Comparison of ENCODE assay signal across 1 cellular context in the genomic region with DNA sequence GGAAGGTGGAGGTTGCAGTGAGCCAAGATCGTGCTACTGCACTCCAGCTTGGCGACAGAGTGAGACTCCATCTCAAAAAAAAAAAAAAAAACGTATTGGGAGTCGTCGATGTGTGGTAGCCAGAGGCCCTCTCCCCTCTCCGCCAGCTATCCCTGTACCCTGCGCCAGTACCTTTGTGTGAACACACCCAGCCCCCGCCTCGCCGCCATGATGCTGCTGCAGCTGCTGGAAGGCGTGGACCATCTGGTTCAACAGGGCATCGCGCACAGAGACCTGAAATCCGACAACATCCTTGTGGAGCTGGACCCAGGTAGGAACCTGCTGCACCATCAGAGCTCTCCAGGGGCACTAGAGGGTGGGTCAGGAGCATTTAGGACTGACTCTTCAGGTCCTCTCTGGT.
TF ChIP-seq lines count a peak whose summit lies in the region.

No MANE protein-coding gene starts in this region.

TF ChIP-seq in GM23338, 12 proteins besides CTCF, POLR2A, EP300 and RAD21 (continued from another document):
- TF ChIP-seq STAT1 (IDR thresholded peaks at IDR 0.05; ENCODE audit: unreplicated experiment) (no peak), JUNB (IDR thresholded peaks at IDR 0.05; ENCODE audit: unreplicated experiment) (no peak)
